ENCODE assay signal across 1 cellular context in genomic region chr16:69397821-69398521, GRCh38.
A peak's percentile ranks its signal among the peaks of the same experiment; 100 is the strongest.
TF ChIP-seq lines count a peak whose summit lies in the region.

No MANE protein-coding gene starts in this region.

TF ChIP-seq in HCT116, 20 proteins besides CTCF, POLR2A, EP300 and RAD21 (continued from another document):
- TF ChIP-seq REST (IDR thresholded peaks at IDR 0.05; ENCODE audit: low read depth) = no peak
- TF ChIP-seq FOSL1 (IDR thresholded peaks at IDR 0.05; ENCODE audit: low read depth) = peak; percentile 83
- peak; percentile 81 for TF ChIP-seq TCF7L2 (IDR thresholded peaks at IDR 0.05; ENCODE audit: borderline replicate concordance, extremely low read depth, insufficient read depth, insufficient read length)
- TF ChIP-seq ELF1 (IDR thresholded peaks at IDR 0.05; ENCODE audit: borderline replicate concordance, low read depth) = no peak
- peak; percentile 76 for TF ChIP-seq SP1 (IDR thresholded peaks at IDR 0.05; ENCODE audit: low read depth)
- TF ChIP-seq CEBPB (IDR thresholded peaks at IDR 0.05; ENCODE audit: low read depth) = no peak
- peak; percentile 64; the same call in 1 of the 2 replicates for TF ChIP-seq MAX (IDR thresholded peaks at IDR 0.05)
- TF ChIP-seq JUND (IDR thresholded peaks at IDR 0.05) = peak; percentile 83
- TF ChIP-seq SIN3A (IDR thresholded peaks at IDR 0.05; ENCODE audit: low read depth) = peak; percentile 48; the same call in 1 of the 2 replicates
TF ChIP-seq in HCT116: peak in this region for 9.
